In genomic region chr17:74736423-74737298, GRCh38 we compare ENCODE assay signal across 7 cellular contexts. TPM values are rescaled to one million over a fixed set of nuclear protein-coding genes. Genes with fewer than 3 reads are reported as not detected.
A peak's percentile ranks its signal among the peaks of the same experiment; 100 is the strongest.
DNase-seq lines count a peak whose midpoint lies in the region; ATAC-seq, FAIRE-seq and TF ChIP-seq lines count a peak whose summit lies in the region.

Gene RAB37, plus strand, starts transcription at chr17:74737256. Its CDS starts 17 bp downstream, at chr17:74737273.

- peak within 1 kb of the TSS; percentile 89 for H3K4me3 Mint-ChIP-seq in activated CD4-positive, alpha-beta T cell treated with anti-CD3 and anti-CD28 coated beads, Interleukin-2, amount 10 ng/mL, durations not matched to agents 24 days and 14 days

- H3K79me1 ChIP-seq in trophoblast cell (ENCODE audit: low read length), result no peaks in the 10 kb centered on the region

- H3K9me3 ChIP-seq in gastroesophageal sphincter, result no peaks in the 10 kb centered on the region
- peaks cover 7% of the 10 kb centered on the region for H3K9me3 ChIP-seq in trophoblast cell (ENCODE audit: insufficient read depth, low read depth, low read length)

- no peaks in the 10 kb centered on the region for H3K9me3 Mint-ChIP-seq in activated CD4-positive, alpha-beta T cell treated with anti-CD3 and anti-CD28 coated beads, Interleukin-2, amount 10 ng/mL, durations not matched to agents 24 days and 14 days

- H3K14ac ChIP-seq in trophoblast cell (ENCODE audit: low read length), result no peak within 1 kb of the TSS

- no peak within 1 kb of the TSS for H3K9ac ChIP-seq in trophoblast cell (ENCODE audit: low read length)

- no peaks in the 10 kb centered on the region for H3K36me3 ChIP-seq in gastroesophageal sphincter
- no peaks in the 10 kb centered on the region for H3K36me3 ChIP-seq in trophoblast cell (ENCODE audit: control insufficient read depth in 1 of 2, insufficient read depth in 2 of 2, low read length in 2 of 2)

- no peaks in the 10 kb centered on the region for H3K36me3 Mint-ChIP-seq in activated CD4-positive, alpha-beta T cell treated with anti-CD3 and anti-CD28 coated beads, Interleukin-2, amount 10 ng/mL, durations not matched to agents 24 days and 14 days (ENCODE audit: low read depth)

- H3K23ac ChIP-seq in trophoblast cell (ENCODE audit: low read length), result no peak within 1 kb of the TSS

- H3K4me1 ChIP-seq in gastroesophageal sphincter (peaks cover 0 to 28% (median 8%) of the 10 kb centered on the region in 3 donors), trophoblast cell (ENCODE audit: control insufficient read depth in 1 of 2, insufficient read depth in 2 of 2, low read length in 2 of 2) (peaks cover 9 to 11% of the 10 kb centered on the region in 2 experiments)

- H2BK120ac ChIP-seq in trophoblast cell (ENCODE audit: insufficient read depth, low read length, poor library complexity), result no peak within 1 kb of the TSS

- H3K18ac ChIP-seq in trophoblast cell (ENCODE audit: low read length), result no peak within 1 kb of the TSS

- H2BK12ac ChIP-seq in trophoblast cell (ENCODE audit: low read length), result no peak within 1 kb of the TSS

- intact Hi-C loops in activated CD4-positive, alpha-beta T cell treated with anti-CD3 and anti-CD28 coated beads, Interleukin-2, amount 10 ng/mL, durations not matched to agents 24 days and 14 days (cut with micrococcal nuclease), result loop anchor here (1.0 kb wide), 1 partner anchor 79 kb away; no protein-coding TSS in a partner anchor

- TF ChIP-seq EP300 in gastroesophageal sphincter (IDR thresholded peaks at IDR 0.05), result no peak

- peak within 1 kb of the TSS; percentile 61 for H3K4me2 ChIP-seq in trophoblast cell (ENCODE audit: low read length)

- H3K27ac ChIP-seq in gastroesophageal sphincter (peak within 1 kb of the TSS in 3 of 4 donors; percentile 59 to 69 (median 63)), trophoblast cell (ENCODE audit: low read depth, low read length) (no peak within 1 kb of the TSS)

- no peak within 1 kb of the TSS for H4K12ac ChIP-seq in trophoblast cell (ENCODE audit: low read depth, low read length)

- no peak within 1 kb of the TSS for H2BK5ac ChIP-seq in trophoblast cell (ENCODE audit: low read depth, low read length, poor library complexity)

- H2AFZ ChIP-seq in trophoblast cell (ENCODE audit: insufficient read depth, low read length, poor library complexity), result peak within 1 kb of the TSS; percentile 8

- H3K4me3 ChIP-seq in gastroesophageal sphincter, result peak within 1 kb of the TSS in 1 of 2 donors; percentile 45
- peak within 1 kb of the TSS; percentile 45 for H3K4me3 ChIP-seq in trophoblast cell (ENCODE audit: low read depth, low read length)

- H2AK5ac ChIP-seq in trophoblast cell (ENCODE audit: low read length), result no peak within 1 kb of the TSS

- WGBS in gastroesophageal sphincter (ENCODE audit: low coverage in 1 of 2), 2 donors, result 6% methylated on average over 23 of the region's 70 CpGs; no CpG with 5 or more reads in 1 of the 2 donors
- no CpG with 5 or more reads among the region's 70 CpGs for WGBS in trophoblast cell (ENCODE audit: extremely low coverage, insufficient coverage, insufficient read length)

- no peaks in the 10 kb centered on the region for H3K79me2 ChIP-seq in trophoblast cell (ENCODE audit: control insufficient read depth, insufficient read depth, low read length, poor library complexity)

- DNase-seq in GM18507 (ENCODE audit: extremely low spot score, insufficient read length, low read depth), result no peak
- DNase-seq in activated CD4-positive, alpha-beta T cell treated with anti-CD3 and anti-CD28 coated beads, Interleukin-2, amount 10 ng/mL, durations not matched to agents 24 days and 14 days, result peak; percentile 85
- DNase-seq in trophoblast cell, result no peak
- no peak for DNase-seq in cerebellum (ENCODE audit: low spot score)

- peak; percentile 46 for FAIRE-seq in GM18507 (lab: Jason Lieb, UNC)

- ATAC-seq in gastroesophageal sphincter (peak; percentile 77), GM21390 (IDR thresholded peaks at IDR 0.05; ENCODE audit: unreplicated experiment) (no peak)

- H3K4me1 Mint-ChIP-seq in activated CD4-positive, alpha-beta T cell treated with anti-CD3 and anti-CD28 coated beads, Interleukin-2, amount 10 ng/mL, durations not matched to agents 24 days and 14 days, result peaks cover 51% of the 10 kb centered on the region

- H3K27me3 ChIP-seq in gastroesophageal sphincter (peaks cover 95% of the 10 kb centered on the region), trophoblast cell (ENCODE audit: insufficient read depth, low read length) (peaks cover 18% of the 10 kb centered on the region)

- H3K27ac Mint-ChIP-seq in activated CD4-positive, alpha-beta T cell treated with anti-CD3 and anti-CD28 coated beads, Interleukin-2, amount 10 ng/mL, durations not matched to agents 24 days and 14 days, result peak within 1 kb of the TSS; percentile 80

- no peak within 1 kb of the TSS for H4K8ac ChIP-seq in trophoblast cell (ENCODE audit: low read depth, low read length)

- TF ChIP-seq CTCF in LNCAP (IDR thresholded peaks at IDR 0.05), result peak; percentile 70
- peak in 1 of 4 experiments; percentile 48 for TF ChIP-seq CTCF in gastroesophageal sphincter (IDR thresholded peaks at IDR 0.05)

- H4K91ac ChIP-seq in trophoblast cell (ENCODE audit: low read depth, low read length), result no peak within 1 kb of the TSS

- TF ChIP-seq POLR2A in gastroesophageal sphincter (IDR thresholded peaks at IDR 0.05), result no peak

- no peak within 1 kb of the TSS for H3K4ac ChIP-seq in trophoblast cell (ENCODE audit: low read depth, low read length)

- peaks cover 10% of the 10 kb centered on the region for H3K27me3 Mint-ChIP-seq in activated CD4-positive, alpha-beta T cell treated with anti-CD3 and anti-CD28 coated beads, Interleukin-2, amount 10 ng/mL, durations not matched to agents 24 days and 14 days

RNA-seq across cellular contexts. Expression of gene RAB37, which starts in this region (rescaled TPM):
- 5.5 and 7.5 TPM in 2 replicates for total RNA-seq in activated CD4-positive, alpha-beta T cell treated with anti-CD3 and anti-CD28 coated beads, Interleukin-2, amount 10 ng/mL, durations not matched to agents 24 days and 14 days
- total RNA-seq in gastroesophageal sphincter (1 to 10 TPM; 1.2 to 5.1 (median 2.0) TPM), cerebellum (0.82 TPM)
- polyA plus RNA-seq in trophoblast cell (2013), result 0.62 and 1.0 TPM in 2 replicates
